Comparison of ENCODE assay signal across 1 cellular context in the genomic region with DNA sequence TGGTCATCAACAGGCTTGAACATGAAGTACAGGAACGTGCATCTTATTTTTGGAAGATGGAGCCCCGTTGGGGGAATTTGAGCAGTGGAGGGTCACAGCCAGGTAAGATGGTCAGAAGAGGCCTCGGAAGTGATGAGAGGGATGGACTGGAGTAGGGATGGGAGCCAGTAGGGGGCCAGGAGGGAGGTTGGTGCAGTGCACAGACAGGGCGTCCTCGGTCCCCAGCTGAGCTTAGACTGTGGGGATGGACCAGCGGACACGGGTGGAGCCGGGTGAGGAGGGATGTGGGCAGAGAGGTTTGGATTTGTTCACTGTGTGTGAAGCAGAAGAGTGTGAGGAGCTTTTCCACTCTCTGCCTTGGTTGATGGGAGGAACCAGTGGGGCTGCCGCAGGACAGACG.
TF ChIP-seq lines count a peak whose summit lies in the region.

No MANE protein-coding gene starts in this region.

TF ChIP-seq in HepG2, 621 proteins besides CTCF, POLR2A, EP300 and RAD21:
- 0 out of 2 replicates have a peak, but pooled peaks have one; percentile 5 for TF ChIP-seq ZNF224 (CRISPR knock-in tag; IDR thresholded peaks at IDR 0.05)
- 0 out of 2 replicates have a peak, but pooled peaks have one; percentile 9 for TF ChIP-seq BORCS8-MEF2B (CRISPR knock-in tag; IDR thresholded peaks at IDR 0.05)
- 0 out of 2 replicates have a peak, but pooled peaks have one; percentile 12 for TF ChIP-seq PITX1 (CRISPR knock-in tag; IDR thresholded peaks at IDR 0.05)
- 0 out of 2 replicates have a peak, but pooled peaks have one; percentile 35 for TF ChIP-seq ZNF687 (CRISPR knock-in tag; IDR thresholded peaks at IDR 0.05)
- TF ChIP-seq, protein P1, sequence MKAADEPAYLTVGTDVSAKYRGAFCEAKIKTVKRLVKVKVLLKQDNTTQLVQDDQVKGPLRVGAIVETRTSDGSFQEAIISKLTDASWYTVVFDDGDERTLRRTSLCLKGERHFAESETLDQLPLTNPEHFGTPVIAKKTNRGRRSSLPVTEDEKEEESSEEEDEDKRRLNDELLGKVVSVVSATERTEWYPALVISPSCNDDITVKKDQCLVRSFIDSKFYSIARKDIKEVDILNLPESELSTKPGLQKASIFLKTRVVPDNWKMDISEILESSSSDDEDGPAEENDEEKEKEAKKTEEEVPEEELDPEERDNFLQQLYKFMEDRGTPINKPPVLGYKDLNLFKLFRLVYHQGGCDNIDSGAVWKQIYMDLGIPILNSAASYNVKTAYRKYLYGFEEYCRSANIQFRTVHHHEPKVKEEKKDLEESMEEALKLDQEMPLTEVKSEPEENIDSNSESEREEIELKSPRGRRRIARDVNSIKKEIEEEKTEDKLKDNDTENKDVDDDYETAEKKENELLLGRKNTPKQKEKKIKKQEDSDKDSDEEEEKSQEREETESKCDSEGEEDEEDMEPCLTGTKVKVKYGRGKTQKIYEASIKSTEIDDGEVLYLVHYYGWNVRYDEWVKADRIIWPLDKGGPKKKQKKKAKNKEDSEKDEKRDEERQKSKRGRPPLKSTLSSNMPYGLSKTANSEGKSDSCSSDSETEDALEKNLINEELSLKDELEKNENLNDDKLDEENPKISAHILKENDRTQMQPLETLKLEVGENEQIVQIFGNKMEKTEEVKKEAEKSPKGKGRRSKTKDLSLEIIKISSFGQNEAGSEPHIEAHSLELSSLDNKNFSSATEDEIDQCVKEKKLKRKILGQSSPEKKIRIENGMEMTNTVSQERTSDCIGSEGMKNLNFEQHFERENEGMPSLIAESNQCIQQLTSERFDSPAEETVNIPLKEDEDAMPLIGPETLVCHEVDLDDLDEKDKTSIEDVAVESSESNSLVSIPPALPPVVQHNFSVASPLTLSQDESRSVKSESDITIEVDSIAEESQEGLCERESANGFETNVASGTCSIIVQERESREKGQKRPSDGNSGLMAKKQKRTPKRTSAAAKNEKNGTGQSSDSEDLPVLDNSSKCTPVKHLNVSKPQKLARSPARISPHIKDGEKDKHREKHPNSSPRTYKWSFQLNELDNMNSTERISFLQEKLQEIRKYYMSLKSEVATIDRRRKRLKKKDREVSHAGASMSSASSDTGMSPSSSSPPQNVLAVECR (CRISPR knock-in tag; IDR thresholded peaks at IDR 0.05; ENCODE audit: borderline replicate concordance) = 0 out of 2 replicates have a peak, but pooled peaks have one; percentile 5
- TF ChIP-seq THAP9 (CRISPR knock-in tag; IDR thresholded peaks at IDR 0.05; ENCODE audit: borderline replicate concordance) = 0 out of 2 replicates have a peak, but pooled peaks have one; percentile 22
- TF ChIP-seq ZNF333 (CRISPR knock-in tag; IDR thresholded peaks at IDR 0.05; ENCODE audit: borderline replicate concordance) = no peak
- no peak for TF ChIP-seq ZNF703 (CRISPR knock-in tag; IDR thresholded peaks at IDR 0.05; ENCODE audit: borderline replicate concordance)
- peak; percentile 15; the same call in 1 of the 2 replicates for TF ChIP-seq ZBTB7B (CRISPR knock-in tag; IDR thresholded peaks at IDR 0.05)
- TF ChIP-seq MED13 (CRISPR knock-in tag; IDR thresholded peaks at IDR 0.05) = no peak
